10 cellular contexts compared by ENCODE assay signal in the genomic region with DNA sequence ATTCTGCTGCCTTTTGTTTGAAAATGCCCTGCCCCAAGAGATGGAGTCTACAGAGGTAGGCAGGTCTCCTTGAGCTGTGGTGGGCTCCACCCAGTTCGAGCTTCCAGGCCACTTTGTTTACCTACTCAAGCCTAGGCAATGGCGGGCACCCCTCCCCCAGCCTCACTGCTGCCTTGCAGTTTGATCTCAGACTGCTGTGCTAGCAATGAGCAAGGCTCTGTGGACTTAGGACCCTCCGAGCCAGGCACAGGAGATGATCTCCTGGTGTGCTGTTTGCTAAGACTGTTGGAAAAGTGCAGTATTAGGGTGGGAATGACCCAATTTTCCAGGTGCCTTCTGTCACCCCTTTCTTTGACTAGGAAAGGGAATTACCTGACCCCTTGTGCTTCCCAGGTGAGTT. TPM values are rescaled to one million over a fixed set of nuclear protein-coding genes. Genes with fewer than 3 reads are reported as not detected.
"Had no signal": no experiment of that assay in that cellular context is flagged by ENCODE, and none has a peak within 500 bp of the region (broad histone marks: within the 10 kb centered on the region; RNA-seq: fewer than 3 reads in every experiment).

No MANE protein-coding gene starts in this region.

RNA-seq across cellular contexts. Expression of gene GIMD1, which starts 39.4 kb away (rescaled TPM):
- total RNA-seq: OCI-LY7, PC-9, Right ventricle myocardium inferior, Right ventricle myocardium superior, RPMI7951, SJCRH30, SJSA1, SK-MEL-5, T-cell had no signal
- polyA plus RNA-seq: SK-N-SH had no signal
